In the genomic region with DNA sequence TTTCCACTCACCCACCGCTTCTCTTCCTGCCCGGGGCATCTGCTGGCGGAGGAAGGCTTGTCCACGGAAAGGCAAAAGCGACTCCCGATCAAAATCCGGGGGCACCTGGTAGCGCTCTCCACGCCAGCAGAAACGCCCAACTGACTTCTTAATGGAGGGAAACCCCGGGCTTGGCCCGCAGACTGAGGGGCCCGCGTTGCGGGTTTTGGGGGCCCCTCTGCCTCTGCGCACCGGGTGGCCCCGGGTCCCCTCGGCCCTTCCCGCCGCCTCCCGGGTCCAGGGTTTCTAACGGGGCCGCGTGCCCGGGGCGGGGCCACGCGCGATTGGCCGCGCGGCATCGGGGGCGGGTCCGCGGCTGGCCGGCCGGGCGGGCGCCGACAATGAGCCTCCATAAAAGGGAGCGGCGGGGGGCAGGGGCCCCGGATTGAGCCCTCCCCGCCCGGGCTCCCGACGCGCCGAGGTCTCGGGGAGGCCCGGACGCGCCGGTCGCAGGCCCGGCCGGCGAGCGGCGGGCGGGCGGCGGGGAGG, we compare ENCODE assay signal across 1 cellular context.
TF ChIP-seq lines count a peak whose summit lies in the region.

SPINDOC (plus strand) TSS at position 422 of the 528 bp plus-strand sequence. CDS start 231 bp downstream, outside the sequence.

TF ChIP-seq in HepG2, 621 proteins besides CTCF, POLR2A, EP300 and RAD21 (continued from another document and continues in another):
- TF ChIP-seq SNRNP70 (IDR thresholded peaks at IDR 0.05; ENCODE audit: low read depth, low read length) (no peak), AHDC1 (CRISPR knock-in tag; IDR thresholded peaks at IDR 0.05; ENCODE audit: borderline replicate concordance) (no peak), ZNF264 (CRISPR knock-in tag; IDR thresholded peaks at IDR 0.05) (no peak), IRF2 (CRISPR knock-in tag; IDR thresholded peaks at IDR 0.05) (no peak), ZNF33A (CRISPR knock-in tag; IDR thresholded peaks at IDR 0.05; ENCODE audit: borderline replicate concordance) (no peak), ISX (CRISPR knock-in tag; conservative IDR thresholded peaks at IDR 0.05) (no peak), FOXK1 (CRISPR knock-in tag; IDR thresholded peaks at IDR 0.05; ENCODE audit: borderline replicate concordance, low read depth) (no peak), MLX (CRISPR knock-in tag; IDR thresholded peaks at IDR 0.05) (no peak), SSRP1 (CRISPR knock-in tag; IDR thresholded peaks at IDR 0.05) (no peak), ZMYM4 (CRISPR knock-in tag; IDR thresholded peaks at IDR 0.05) (0 out of 2 replicates have a peak, but pooled peaks have one; percentile 24), ZNF550 (CRISPR knock-in tag; IDR thresholded peaks at IDR 0.05; ENCODE audit: borderline replicate concordance) (no peak), NFYC (CRISPR knock-in tag; IDR thresholded peaks at IDR 0.05) (peak; percentile 50), ZNF430 (CRISPR knock-in tag; IDR thresholded peaks at IDR 0.05) (no peak), ZNF577 (CRISPR knock-in tag; IDR thresholded peaks at IDR 0.05; ENCODE audit: borderline replicate concordance, low read depth) (no peak), ZFP41 (CRISPR knock-in tag; IDR thresholded peaks at IDR 0.05; ENCODE audit: borderline replicate concordance) (no peak), RELA (CRISPR knock-in tag; IDR thresholded peaks at IDR 0.05) (no peak), CERS6 (CRISPR knock-in tag; IDR thresholded peaks at IDR 0.05) (no peak), STAT5B (CRISPR knock-in tag; IDR thresholded peaks at IDR 0.05) (no peak), KLF16 (CRISPR knock-in tag; IDR thresholded peaks at IDR 0.05) (no peak), ZNF724P (CRISPR knock-in tag; IDR thresholded peaks at IDR 0.05; ENCODE audit: borderline replicate concordance) (no peak), ZNF652 (CRISPR knock-in tag; IDR thresholded peaks at IDR 0.05; ENCODE audit: borderline replicate concordance, low read depth) (no peak), KAT8 (CRISPR knock-in tag; IDR thresholded peaks at IDR 0.05) (no peak), ZNF138 (CRISPR knock-in tag; IDR thresholded peaks at IDR 0.05; ENCODE audit: low read depth) (no peak), ZNF136 (CRISPR knock-in tag; IDR thresholded peaks at IDR 0.05; ENCODE audit: low read depth) (no peak)
- TF ChIP-seq, protein P1, sequence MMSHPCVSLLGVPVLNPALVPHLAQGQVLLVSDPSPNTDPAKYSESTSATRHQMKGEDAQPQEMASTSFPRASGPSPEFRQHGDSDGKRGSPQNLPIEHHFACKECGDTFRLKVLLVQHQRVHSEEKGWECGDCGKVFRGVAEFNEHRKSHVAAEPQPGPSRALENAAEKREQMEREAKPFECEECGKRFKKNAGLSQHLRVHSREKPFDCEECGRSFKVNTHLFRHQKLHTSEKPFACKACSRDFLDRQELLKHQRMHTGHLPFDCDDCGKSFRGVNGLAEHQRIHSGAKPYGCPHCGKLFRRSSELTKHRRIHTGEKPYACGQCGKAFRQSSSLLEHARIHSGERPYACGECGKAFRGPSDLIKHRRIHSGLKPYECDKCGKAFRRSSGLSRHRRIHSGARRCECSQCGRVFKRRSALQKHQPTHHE (CRISPR knock-in tag; IDR thresholded peaks at IDR 0.05; ENCODE audit: borderline replicate concordance) = no peak
- TF ChIP-seq, protein P2, sequence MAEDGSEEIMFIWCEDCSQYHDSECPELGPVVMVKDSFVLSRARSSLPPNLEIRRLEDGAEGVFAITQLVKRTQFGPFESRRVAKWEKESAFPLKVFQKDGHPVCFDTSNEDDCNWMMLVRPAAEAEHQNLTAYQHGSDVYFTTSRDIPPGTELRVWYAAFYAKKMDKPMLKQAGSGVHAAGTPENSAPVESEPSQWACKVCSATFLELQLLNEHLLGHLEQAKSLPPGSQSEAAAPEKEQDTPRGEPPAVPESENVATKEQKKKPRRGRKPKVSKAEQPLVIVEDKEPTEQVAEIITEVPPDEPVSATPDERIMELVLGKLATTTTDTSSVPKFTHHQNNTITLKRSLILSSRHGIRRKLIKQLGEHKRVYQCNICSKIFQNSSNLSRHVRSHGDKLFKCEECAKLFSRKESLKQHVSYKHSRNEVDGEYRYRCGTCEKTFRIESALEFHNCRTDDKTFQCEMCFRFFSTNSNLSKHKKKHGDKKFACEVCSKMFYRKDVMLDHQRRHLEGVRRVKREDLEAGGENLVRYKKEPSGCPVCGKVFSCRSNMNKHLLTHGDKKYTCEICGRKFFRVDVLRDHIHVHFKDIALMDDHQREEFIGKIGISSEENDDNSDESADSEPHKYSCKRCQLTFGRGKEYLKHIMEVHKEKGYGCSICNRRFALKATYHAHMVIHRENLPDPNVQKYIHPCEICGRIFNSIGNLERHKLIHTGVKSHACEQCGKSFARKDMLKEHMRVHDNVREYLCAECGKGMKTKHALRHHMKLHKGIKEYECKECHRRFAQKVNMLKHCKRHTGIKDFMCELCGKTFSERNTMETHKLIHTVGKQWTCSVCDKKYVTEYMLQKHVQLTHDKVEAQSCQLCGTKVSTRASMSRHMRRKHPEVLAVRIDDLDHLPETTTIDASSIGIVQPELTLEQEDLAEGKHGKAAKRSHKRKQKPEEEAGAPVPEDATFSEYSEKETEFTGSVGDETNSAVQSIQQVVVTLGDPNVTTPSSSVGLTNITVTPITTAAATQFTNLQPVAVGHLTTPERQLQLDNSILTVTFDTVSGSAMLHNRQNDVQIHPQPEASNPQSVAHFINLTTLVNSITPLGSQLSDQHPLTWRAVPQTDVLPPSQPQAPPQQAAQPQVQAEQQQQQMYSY (CRISPR knock-in tag; IDR thresholded peaks at IDR 0.05) = peak; percentile 89
- TF ChIP-seq, protein P3, sequence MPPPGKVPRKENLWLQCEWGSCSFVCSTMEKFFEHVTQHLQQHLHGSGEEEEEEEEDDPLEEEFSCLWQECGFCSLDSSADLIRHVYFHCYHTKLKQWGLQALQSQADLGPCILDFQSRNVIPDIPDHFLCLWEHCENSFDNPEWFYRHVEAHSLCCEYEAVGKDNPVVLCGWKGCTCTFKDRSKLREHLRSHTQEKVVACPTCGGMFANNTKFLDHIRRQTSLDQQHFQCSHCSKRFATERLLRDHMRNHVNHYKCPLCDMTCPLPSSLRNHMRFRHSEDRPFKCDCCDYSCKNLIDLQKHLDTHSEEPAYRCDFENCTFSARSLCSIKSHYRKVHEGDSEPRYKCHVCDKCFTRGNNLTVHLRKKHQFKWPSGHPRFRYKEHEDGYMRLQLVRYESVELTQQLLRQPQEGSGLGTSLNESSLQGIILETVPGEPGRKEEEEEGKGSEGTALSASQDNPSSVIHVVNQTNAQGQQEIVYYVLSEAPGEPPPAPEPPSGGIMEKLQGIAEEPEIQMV (CRISPR knock-in tag; IDR thresholded peaks at IDR 0.05; ENCODE audit: low read depth) = 0 out of 2 replicates have a peak, but pooled peaks have one; percentile 62
- TF ChIP-seq, protein P4, sequence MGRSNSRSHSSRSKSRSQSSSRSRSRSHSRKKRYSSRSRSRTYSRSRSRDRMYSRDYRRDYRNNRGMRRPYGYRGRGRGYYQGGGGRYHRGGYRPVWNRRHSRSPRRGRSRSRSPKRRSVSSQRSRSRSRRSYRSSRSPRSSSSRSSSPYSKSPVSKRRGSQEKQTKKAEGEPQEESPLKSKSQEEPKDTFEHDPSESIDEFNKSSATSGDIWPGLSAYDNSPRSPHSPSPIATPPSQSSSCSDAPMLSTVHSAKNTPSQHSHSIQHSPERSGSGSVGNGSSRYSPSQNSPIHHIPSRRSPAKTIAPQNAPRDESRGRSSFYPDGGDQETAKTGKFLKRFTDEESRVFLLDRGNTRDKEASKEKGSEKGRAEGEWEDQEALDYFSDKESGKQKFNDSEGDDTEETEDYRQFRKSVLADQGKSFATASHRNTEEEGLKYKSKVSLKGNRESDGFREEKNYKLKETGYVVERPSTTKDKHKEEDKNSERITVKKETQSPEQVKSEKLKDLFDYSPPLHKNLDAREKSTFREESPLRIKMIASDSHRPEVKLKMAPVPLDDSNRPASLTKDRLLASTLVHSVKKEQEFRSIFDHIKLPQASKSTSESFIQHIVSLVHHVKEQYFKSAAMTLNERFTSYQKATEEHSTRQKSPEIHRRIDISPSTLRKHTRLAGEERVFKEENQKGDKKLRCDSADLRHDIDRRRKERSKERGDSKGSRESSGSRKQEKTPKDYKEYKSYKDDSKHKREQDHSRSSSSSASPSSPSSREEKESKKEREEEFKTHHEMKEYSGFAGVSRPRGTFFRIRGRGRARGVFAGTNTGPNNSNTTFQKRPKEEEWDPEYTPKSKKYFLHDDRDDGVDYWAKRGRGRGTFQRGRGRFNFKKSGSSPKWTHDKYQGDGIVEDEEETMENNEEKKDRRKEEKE (IDR thresholded peaks at IDR 0.05) = no peak
- TF ChIP-seq, protein P5, sequence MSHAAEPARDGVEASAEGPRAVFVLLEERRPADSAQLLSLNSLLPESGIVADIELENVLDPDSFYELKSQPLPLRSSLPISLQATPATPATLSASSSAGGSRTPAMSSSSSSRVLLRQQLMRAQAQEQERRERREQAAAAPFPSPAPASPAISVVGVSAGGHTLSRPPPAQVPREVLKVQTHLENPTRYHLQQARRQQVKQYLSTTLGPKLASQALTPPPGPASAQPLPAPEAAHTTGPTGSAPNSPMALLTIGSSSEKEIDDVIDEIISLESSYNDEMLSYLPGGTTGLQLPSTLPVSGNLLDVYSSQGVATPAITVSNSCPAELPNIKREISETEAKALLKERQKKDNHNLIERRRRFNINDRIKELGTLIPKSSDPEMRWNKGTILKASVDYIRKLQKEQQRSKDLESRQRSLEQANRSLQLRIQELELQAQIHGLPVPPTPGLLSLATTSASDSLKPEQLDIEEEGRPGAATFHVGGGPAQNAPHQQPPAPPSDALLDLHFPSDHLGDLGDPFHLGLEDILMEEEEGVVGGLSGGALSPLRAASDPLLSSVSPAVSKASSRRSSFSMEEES (CRISPR knock-in tag; IDR thresholded peaks at IDR 0.05) = no peak
- TF ChIP-seq, protein P6, sequence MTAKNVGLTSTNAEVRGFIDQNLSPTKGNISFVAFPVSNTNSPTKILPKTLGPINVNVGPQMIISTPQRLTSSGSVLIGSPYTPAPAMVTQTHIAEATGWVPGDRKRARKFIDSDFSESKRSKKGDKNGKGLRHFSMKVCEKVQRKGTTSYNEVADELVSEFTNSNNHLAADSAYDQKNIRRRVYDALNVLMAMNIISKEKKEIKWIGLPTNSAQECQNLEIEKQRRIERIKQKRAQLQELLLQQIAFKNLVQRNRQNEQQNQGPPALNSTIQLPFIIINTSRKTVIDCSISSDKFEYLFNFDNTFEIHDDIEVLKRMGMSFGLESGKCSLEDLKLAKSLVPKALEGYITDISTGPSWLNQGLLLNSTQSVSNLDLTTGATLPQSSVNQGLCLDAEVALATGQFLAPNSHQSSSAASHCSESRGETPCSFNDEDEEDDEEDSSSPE (CRISPR knock-in tag; IDR thresholded peaks at IDR 0.05) = peak; percentile 82
- TF ChIP-seq, protein P7, sequence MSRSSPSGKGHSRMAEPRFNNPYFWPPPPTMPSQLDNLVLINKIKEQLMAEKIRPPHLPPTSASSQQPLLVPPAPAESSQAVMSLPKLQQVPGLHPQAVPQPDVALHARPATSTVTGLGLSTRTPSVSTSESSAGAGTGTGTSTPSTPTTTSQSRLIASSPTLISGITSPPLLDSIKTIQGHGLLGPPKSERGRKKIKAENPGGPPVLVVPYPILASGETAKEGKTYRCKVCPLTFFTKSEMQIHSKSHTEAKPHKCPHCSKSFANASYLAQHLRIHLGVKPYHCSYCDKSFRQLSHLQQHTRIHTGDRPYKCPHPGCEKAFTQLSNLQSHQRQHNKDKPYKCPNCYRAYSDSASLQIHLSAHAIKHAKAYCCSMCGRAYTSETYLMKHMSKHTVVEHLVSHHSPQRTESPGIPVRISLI (CRISPR knock-in tag; IDR thresholded peaks at IDR 0.05; ENCODE audit: borderline replicate concordance) = no peak
